In the genomic region with DNA sequence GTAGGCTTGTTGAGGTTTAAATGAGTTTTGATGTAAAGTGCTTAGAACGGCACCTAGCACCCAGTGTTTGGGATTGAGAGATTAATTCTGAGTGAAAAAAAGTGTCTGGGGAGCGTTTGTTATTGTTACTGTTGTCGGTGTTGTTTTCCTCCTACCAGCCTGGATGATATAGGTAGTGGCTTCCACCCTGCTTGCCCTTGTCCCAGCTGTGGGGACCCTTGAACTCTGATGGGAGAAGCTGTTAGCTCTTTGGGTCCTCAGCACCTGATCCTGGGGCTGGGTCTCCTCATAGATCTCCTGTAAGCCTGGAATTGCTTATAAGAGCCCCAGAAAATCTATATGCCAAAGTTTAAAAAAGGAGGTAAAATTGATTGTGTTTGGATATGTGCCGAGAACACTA, we compare ENCODE assay signal across 10 cellular contexts. TPM values are rescaled to one million over a fixed set of nuclear protein-coding genes. Genes with fewer than 3 reads are reported as not detected.
A peak's percentile ranks its signal among the peaks of the same experiment; 100 is the strongest.
DNase-seq lines count a peak whose midpoint lies in the region; ATAC-seq lines count a peak whose summit lies in the region.
"Had no signal": no experiment of that assay in that cellular context is flagged by ENCODE, and none has a peak within 500 bp of the region (broad histone marks: within the 10 kb centered on the region; RNA-seq: fewer than 3 reads in every experiment).

No MANE protein-coding gene starts in this region.

- H3K27me3 ChIP-seq in muscle layer of duodenum (ENCODE audit: low read depth, low read length), result no peaks in the 10 kb centered on the region

- POLR2A ChIA-PET in activated naive CD8-positive, alpha-beta T cell treated with anti-CD3 and anti-CD28 coated beads, Interleukin-2, amount 10 ng/mL, durations not matched to agents 7 days and 5 days (lab: Charles Lee), result interaction anchor here (0.8 to 10.6 kb wide), 13 partner anchors 9 to 183 kb away, joined by 3 to 187 read pairs (median 7); a partner anchor contains a TSS

- peak overlapping the region; percentile 100 for H3K4me3 Mint-ChIP-seq in activated naive CD8-positive, alpha-beta T cell treated with anti-CD3 and anti-CD28 coated beads, Interleukin-2, amount 10 ng/mL, durations not matched to agents 7 days and 5 days

- H3K9me3 Mint-ChIP-seq in activated naive CD8-positive, alpha-beta T cell treated with anti-CD3 and anti-CD28 coated beads, Interleukin-2, amount 10 ng/mL, durations not matched to agents 7 days and 5 days, result no peaks in the 10 kb centered on the region

- H3K36me3 ChIP-seq in muscle layer of duodenum (ENCODE audit: control insufficient read depth in 1 of 2, insufficient read depth in 2 of 2, low read length in 2 of 2), result no peaks in the 10 kb centered on the region

- peaks cover 28% of the 10 kb centered on the region for H3K36me3 Mint-ChIP-seq in activated naive CD8-positive, alpha-beta T cell treated with anti-CD3 and anti-CD28 coated beads, Interleukin-2, amount 10 ng/mL, durations not matched to agents 7 days and 5 days

- H3K9me3 ChIP-seq in muscle layer of duodenum (ENCODE audit: control insufficient read depth in 1 of 2, low read length in 2 of 2), result no peaks in the 10 kb centered on the region

- no peaks in the 10 kb centered on the region for H3K27me3 Mint-ChIP-seq in activated naive CD8-positive, alpha-beta T cell treated with anti-CD3 and anti-CD28 coated beads, Interleukin-2, amount 10 ng/mL, durations not matched to agents 7 days and 5 days

- intact Hi-C loops in left ventricle myocardium superior (cut with micrococcal nuclease) (no loop called here), cardiac septum (cut with DNase I) (no loop called here)

- DNase-seq in left ventricle myocardium superior (peak; percentile 5), cardiac septum (ENCODE audit: low spot score) (no peak), KG1 (lab: John Stamatoyannopoulos, UW) (no peak), ecto neural progenitor cell (ENCODE audit: low spot score) (no peak)
- no peak for DNase-seq in activated naive CD8-positive, alpha-beta T cell treated with anti-CD3 and anti-CD28 coated beads, Interleukin-2, amount 10 ng/mL, durations not matched to agents 7 days and 5 days
- no peak for DNase-seq in stimulated activated CD4-positive, alpha-beta T cell treated with anti-CD3 and anti-CD28 coated beads, Interleukin-4, amount 100 ng/mL, for 4 hours
- DNase-seq: PC-3 had no signal

- H3K27ac ChIP-seq in muscle layer of duodenum (ENCODE audit: low read length), result peak overlapping the region; percentile 79

- H3K4me1 ChIP-seq in muscle layer of duodenum (ENCODE audit: control insufficient read depth in 1 of 2, insufficient read depth in 2 of 2, low read length in 2 of 2), result peaks cover 27 to 37% of the 10 kb centered on the region in 2 donors

- H3K4me3 ChIP-seq in muscle layer of duodenum (ENCODE audit: low read depth in 1 of 2, low read length in 2 of 2), result peak overlapping the region; percentile 2 to 70

- H3K4me1 Mint-ChIP-seq in activated naive CD8-positive, alpha-beta T cell treated with anti-CD3 and anti-CD28 coated beads, Interleukin-2, amount 10 ng/mL, durations not matched to agents 7 days and 5 days, result peaks cover 54% of the 10 kb centered on the region

- H3K27ac Mint-ChIP-seq in activated naive CD8-positive, alpha-beta T cell treated with anti-CD3 and anti-CD28 coated beads, Interleukin-2, amount 10 ng/mL, durations not matched to agents 7 days and 5 days, result peak overlapping the region; percentile 99

- ATAC-seq in left ventricle myocardium superior (no peak), HG03378 (IDR thresholded peaks at IDR 0.05; ENCODE audit: unreplicated experiment) (no peak)
- no peak for ATAC-seq in activated naive CD8-positive, alpha-beta T cell treated with anti-CD3 and anti-CD28 coated beads, Interleukin-2, amount 10 ng/mL, durations not matched to agents 7 days and 5 days (ENCODE audit: low read depth)

RNA-seq across cellular contexts. Expression of a gene that starts 4.9 kb away (rescaled TPM):
- total RNA-seq in left ventricle myocardium superior, result 14.0 TPM
- total RNA-seq in cardiac septum, result 12.2 TPM
- 100 to 1,000 TPM; 408 to 411 TPM for total RNA-seq in activated naive CD8-positive, alpha-beta T cell treated with anti-CD3 and anti-CD28 coated beads, Interleukin-2, amount 10 ng/mL, durations not matched to agents 7 days and 5 days

RNA-seq across cellular contexts. Expression of a gene that starts 35.3 kb away (rescaled TPM):
- total RNA-seq in left ventricle myocardium superior, result not detected
- total RNA-seq in cardiac septum, result not detected
- total RNA-seq in activated naive CD8-positive, alpha-beta T cell treated with anti-CD3 and anti-CD28 coated beads, Interleukin-2, amount 10 ng/mL, durations not matched to agents 7 days and 5 days, result under 1 TPM; 0.53 to 0.65 TPM
- total RNA-seq: lower leg skin, PC-3 had no signal

Comparison
In these comparisons a context has a peak if more than half of its experiments do, and no peak if none do; other contexts are left out.
1. RNA of a gene that starts 4.9 kb away (total RNA-seq): 408 to 411 TPM in activated naive CD8-positive, alpha-beta T cell treated with anti-CD3 and anti-CD28 coated beads, Interleukin-2, amount 10 ng/mL, durations not matched to agents 7 days and 5 days; 14.0 TPM in left ventricle myocardium superior (single experiment) and 12.2 TPM in cardiac septum (single experiment); every median in the first group is over 10 times any median in the second.